Comparison of ENCODE assay signal across 7 cellular contexts in the genomic region with DNA sequence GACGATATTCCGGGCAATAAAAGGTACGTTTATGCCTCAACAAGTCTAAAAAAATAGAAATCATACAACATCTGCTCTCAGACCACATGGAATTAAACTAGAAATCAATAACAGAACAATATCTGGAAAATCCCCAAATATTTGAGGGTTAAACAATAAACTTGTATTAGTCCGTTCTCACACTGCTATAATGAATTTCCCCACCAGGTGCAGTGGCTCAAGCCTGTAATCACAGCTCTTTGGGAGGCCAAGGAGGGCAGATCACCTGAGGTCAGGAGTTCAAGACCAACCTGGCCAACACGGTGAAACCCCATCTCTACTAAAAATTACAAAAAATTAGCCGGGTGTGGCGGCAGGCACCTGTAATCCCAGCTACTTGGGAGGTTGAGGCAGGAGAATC. TPM values are rescaled to one million over a fixed set of nuclear protein-coding genes. Genes with fewer than 3 reads are reported as not detected.
A peak's percentile ranks its signal among the peaks of the same experiment; 100 is the strongest.
DNase-seq lines count a peak whose midpoint lies in the region; ATAC-seq and TF ChIP-seq lines count a peak whose summit lies in the region.
"Not testable (repeated sequence)": the region's sequence is repeated elsewhere in the genome, so short reads cannot be mapped to it uniquely, and the experiment has no call there.

No MANE protein-coding gene starts in this region.

- not testable (repeated sequence) for H4K20me1 ChIP-seq in HCT116 (ENCODE audit: insufficient read depth); OCI-LY7 (ENCODE audit: insufficient read depth, low read length)

- H3K27ac Mint-ChIP-seq in CD8-positive, alpha-beta T cell, result peak overlapping the region; percentile 62
- H3K27ac Mint-ChIP-seq in activated CD8-positive, alpha-beta T cell treated with anti-CD3 and anti-CD28 coated beads for 36 hours; endothelial cell (ENCODE audit: unreplicated experiment); neural crest cell (ENCODE audit: unreplicated experiment): not testable (repeated sequence)
- H3K27ac Mint-ChIP-seq in activated naive CD4-positive, alpha-beta T cell treated with anti-CD3 and anti-CD28 coated beads, Interleukin-2, amount 50 U/mL, for 24 hours, result peak overlapping the region; percentile 83

- H3K4me2 ChIP-seq in HCT116 (ENCODE audit: low read length); OCI-LY7 (ENCODE audit: low read length): not testable (repeated sequence)

- not testable (repeated sequence) for H3K36me3 Mint-ChIP-seq in CD8-positive, alpha-beta T cell; activated CD8-positive, alpha-beta T cell treated with anti-CD3 and anti-CD28 coated beads for 36 hours (ENCODE audit: low read depth); activated naive CD4-positive, alpha-beta T cell treated with anti-CD3 and anti-CD28 coated beads, Interleukin-2, amount 50 U/mL, for 24 hours; endothelial cell (ENCODE audit: low read depth, unreplicated experiment); neural crest cell (ENCODE audit: low read depth)

- not testable (repeated sequence) for TF ChIP-seq POLR2A in HCT116 (IDR thresholded peaks at IDR 0.05; ENCODE audit: borderline replicate concordance, extremely low read depth, insufficient read depth, insufficient read length)

- POLR2A ChIA-PET in CD8-positive, alpha-beta T cell (lab: Charles Lee); HCT116 (lab: Charles Lee): not testable (repeated sequence)
- POLR2A ChIA-PET in OCI-LY7 (lab: Charles Lee), result interaction anchor here (1.1 kb wide), 1 partner anchor 9 kb away, joined by 3 read pairs; no protein-coding TSS in a partner anchor
- POLR2A ChIA-PET in activated CD8-positive, alpha-beta T cell treated with anti-CD3 and anti-CD28 coated beads for 36 hours (lab: Charles Lee), result interaction anchor here (1.3 kb wide), 1 partner anchor 65 kb away, joined by 3 read pairs; no protein-coding TSS in a partner anchor

- not testable (repeated sequence) for H3K4me1 ChIP-seq in CD8-positive, alpha-beta T cell (ENCODE audit: insufficient read depth, low read length); HCT116 (ENCODE audit: control insufficient read depth in 1 of 2, insufficient read depth in 2 of 2, low read length in 2 of 2); OCI-LY7 (ENCODE audit: insufficient read depth, low read length, poor library complexity, severe bottlenecking)

- intact Hi-C loops in CD8-positive, alpha-beta T cell (cut with DNase I, micrococcal nuclease); HCT116 (cut with micrococcal nuclease); OCI-LY7 (cut with micrococcal nuclease; ENCODE audit: unreplicated experiment); activated CD8-positive, alpha-beta T cell treated with anti-CD3 and anti-CD28 coated beads for 36 hours (cut with micrococcal nuclease): not testable (repeated sequence)

- CTCF ChIA-PET in CD8-positive, alpha-beta T cell (lab: Charles Lee); HCT116 (lab: Charles Lee); OCI-LY7 (lab: Charles Lee; ENCODE audit: unreplicated experiment): not testable (repeated sequence)
- CTCF ChIA-PET in activated CD8-positive, alpha-beta T cell treated with anti-CD3 and anti-CD28 coated beads for 36 hours (lab: Charles Lee), result interaction anchor here (0.7 to 1.6 kb wide), 6 partner anchors 9 to 783 kb away, joined by 3 to 5 read pairs (median 4); no protein-coding TSS in a partner anchor

- not testable (repeated sequence) for ATAC-seq in CD8-positive, alpha-beta T cell; activated CD8-positive, alpha-beta T cell treated with anti-CD3 and anti-CD28 coated beads for 36 hours
- 0 out of 2 replicates have a peak, but pooled peaks have one; percentile 41 for ATAC-seq in HCT116

- H3K9me3 Mint-ChIP-seq in CD8-positive, alpha-beta T cell; activated CD8-positive, alpha-beta T cell treated with anti-CD3 and anti-CD28 coated beads for 36 hours; activated naive CD4-positive, alpha-beta T cell treated with anti-CD3 and anti-CD28 coated beads, Interleukin-2, amount 50 U/mL, for 24 hours; endothelial cell (ENCODE audit: unreplicated experiment); neural crest cell: not testable (repeated sequence)

- not testable (repeated sequence) for H3K27me3 Mint-ChIP-seq in CD8-positive, alpha-beta T cell (ENCODE audit: low read depth); activated CD8-positive, alpha-beta T cell treated with anti-CD3 and anti-CD28 coated beads for 36 hours; activated naive CD4-positive, alpha-beta T cell treated with anti-CD3 and anti-CD28 coated beads, Interleukin-2, amount 50 U/mL, for 24 hours; endothelial cell (ENCODE audit: unreplicated experiment); neural crest cell (ENCODE audit: low read depth)

- BruUV-seq in HCT116 (replicated peaks; lab: Mats Ljungman, UMichigan); OCI-LY7 (replicated peaks; lab: Mats Ljungman, UMichigan): not testable (repeated sequence)

- not testable (repeated sequence) for H3K4me3 Mint-ChIP-seq in CD8-positive, alpha-beta T cell; activated naive CD4-positive, alpha-beta T cell treated with anti-CD3 and anti-CD28 coated beads, Interleukin-2, amount 50 U/mL, for 24 hours; endothelial cell (ENCODE audit: unreplicated experiment)
- peak overlapping the region; percentile 29 for H3K4me3 Mint-ChIP-seq in activated CD8-positive, alpha-beta T cell treated with anti-CD3 and anti-CD28 coated beads for 36 hours
- peak overlapping the region; percentile 60 for H3K4me3 Mint-ChIP-seq in neural crest cell

- H3K9me3 ChIP-seq in CD8-positive, alpha-beta T cell (ENCODE audit: low read length); HCT116 (ENCODE audit: control insufficient read depth in 1 of 2, insufficient read depth in 1 of 2, low read depth in 1 of 2, low read length in 2 of 2); OCI-LY7 (ENCODE audit: low read length): not testable (repeated sequence)

- not testable (repeated sequence) for H3K27me3 ChIP-seq in CD8-positive, alpha-beta T cell (ENCODE audit: insufficient read depth, low read length); HCT116 (ENCODE audit: insufficient read depth, low read length)

- H3K4me3 ChIP-seq in CD8-positive, alpha-beta T cell (ENCODE audit: low read depth, low read length); HCT116 (replicated peaks in 1 of 2; ENCODE audit: low read depth in 1 of 2, low read length in 2 of 2); OCI-LY7 (ENCODE audit: low read depth, low read length, poor library complexity, severe bottlenecking): not testable (repeated sequence)

- not testable (repeated sequence) for H3K36me3 ChIP-seq in CD8-positive, alpha-beta T cell (ENCODE audit: insufficient read depth, low read length); HCT116 (ENCODE audit: control insufficient read depth in 1 of 2, insufficient read depth in 2 of 2, low read length in 2 of 2); OCI-LY7 (ENCODE audit: insufficient read depth, low read length)

- not testable (repeated sequence) for DNase-seq in CD8-positive, alpha-beta T cell; HCT116 (ENCODE audit: low read depth, low spot score); endothelial cell (ENCODE audit: low spot score); neural crest cell (ENCODE audit: low read depth, low spot score)
- peak; percentile 38 for DNase-seq in OCI-LY7 (ENCODE audit: low spot score)
- DNase-seq in activated CD8-positive, alpha-beta T cell treated with anti-CD3 and anti-CD28 coated beads for 36 hours, result peak; percentile 21

- H3K9ac ChIP-seq in HCT116 (ENCODE audit: low read length), result not testable (repeated sequence)

- not testable (repeated sequence) for H2AFZ ChIP-seq in HCT116 (ENCODE audit: low read depth, low read length, poor library complexity, severe bottlenecking); OCI-LY7 (ENCODE audit: low read length)

- H3K9me2 ChIP-seq in HCT116 (ENCODE audit: insufficient read depth); OCI-LY7 (ENCODE audit: insufficient read depth, low read length): not testable (repeated sequence)

- TF ChIP-seq RAD21 in HCT116 (IDR thresholded peaks at IDR 0.05; ENCODE audit: low read depth), result not testable (repeated sequence)

- RAD21 ChIA-PET in HCT116 (lab: Charles Lee; ENCODE audit: low non-redundant PET in 1 of 2, low total read pairs in 2 of 2, uncharacterized antibody in 2 of 2, unreplicated experiment in 2 of 2), result not testable (repeated sequence)

- TF ChIP-seq CTCF in CD8-positive, alpha-beta T cell (IDR thresholded peaks at IDR 0.05); OCI-LY7 (conservative IDR thresholded peaks at IDR 0.05; ENCODE audit: low read length): not testable (repeated sequence)
- TF ChIP-seq CTCF in HCT116 (IDR thresholded peaks at IDR 0.05 in 2 of 3, conservative IDR thresholded peaks at IDR 0.05 in 1 of 3; ENCODE audit: borderline replicate concordance in 1 of 3, insufficient read depth in 1 of 3, low read depth in 2 of 3, low read length in 2 of 3), result 0 out of 6 replicates have a peak, but pooled peaks of 1 of the 3 experiments have one; percentile 11
- TF ChIP-seq CTCF in activated CD8-positive, alpha-beta T cell treated with anti-CD3 and anti-CD28 coated beads for 36 hours (IDR thresholded peaks at IDR 0.05), result peak; percentile 43
- TF ChIP-seq CTCF in endothelial cell (IDR thresholded peaks at IDR 0.05; ENCODE audit: unreplicated experiment), result peak; percentile 26
- TF ChIP-seq CTCF in neural crest cell (conservative IDR thresholded peaks at IDR 0.05), result peak; percentile 30

- not testable (repeated sequence) for H3K79me2 ChIP-seq in HCT116 (ENCODE audit: insufficient read depth, low read length); OCI-LY7 (ENCODE audit: insufficient read depth, low read depth, low read length)

- not testable (repeated sequence) for H3K27ac ChIP-seq in CD8-positive, alpha-beta T cell (ENCODE audit: low read depth, low read length); HCT116 (ENCODE audit: low read depth, low read length); OCI-LY7 (ENCODE audit: low read depth, low read length, poor library complexity, severe bottlenecking)

- H3K4me1 Mint-ChIP-seq in CD8-positive, alpha-beta T cell (ENCODE audit: low read depth), result peaks cover 35% of the 10 kb centered on the region
- peaks cover 20% of the 10 kb centered on the region for H3K4me1 Mint-ChIP-seq in activated CD8-positive, alpha-beta T cell treated with anti-CD3 and anti-CD28 coated beads for 36 hours (ENCODE audit: low read depth)
- H3K4me1 Mint-ChIP-seq in activated naive CD4-positive, alpha-beta T cell treated with anti-CD3 and anti-CD28 coated beads, Interleukin-2, amount 50 U/mL, for 24 hours, result peaks cover 37% of the 10 kb centered on the region
- H3K4me1 Mint-ChIP-seq in endothelial cell (ENCODE audit: unreplicated experiment) (peaks cover 13% of the 10 kb centered on the region), neural crest cell (peaks cover 16% of the 10 kb centered on the region)

RNA-seq across cellular contexts. Expression of a gene that starts 49.2 kb away (rescaled TPM):
- total RNA-seq in CD8-positive, alpha-beta T cell, result 10 to 100 TPM; 12.0 to 14.5 TPM
- 217 TPM for total RNA-seq in HCT116 (2021; ENCODE audit: unreplicated experiment)
- polyA plus RNA-seq in HCT116 (2012), result 146 and 173 TPM in 2 replicates
- 130 TPM in 2 replicates for total RNA-seq in OCI-LY7 (2014; rRNA removed; shearing (Covaris generic))
- 120 and 141 TPM in 2 replicates for total RNA-seq in OCI-LY7 (2022)
- total RNA-seq in activated CD8-positive, alpha-beta T cell treated with anti-CD3 and anti-CD28 coated beads for 36 hours, result 10 to 100 TPM; 72.6 to 75.7 TPM
- total RNA-seq in endothelial cell (ENCODE audit: unreplicated experiment), result 266 TPM
- total RNA-seq in neural crest cell, result 151 and 154 TPM in 2 replicates
